In genomic region chr16:90046122-90046970, GRCh38 we compare ENCODE assay signal across 9 cellular contexts. TPM values are rescaled to one million over a fixed set of nuclear protein-coding genes. Genes with fewer than 3 reads are reported as not detected.
DNase-seq lines count a peak whose midpoint lies in the region; ATAC-seq and TF ChIP-seq lines count a peak whose summit lies in the region.
"Had no signal": no experiment of that assay in that cellular context is flagged by ENCODE, and none has a peak within 500 bp of the region (broad histone marks: within the 10 kb centered on the region; RNA-seq: fewer than 3 reads in every experiment).

No MANE protein-coding gene starts in this region.

- no peak overlapping the region for H3K4me3 Mint-ChIP-seq in stimulated activated memory B cell treated with anti-CD40 and anti-IgM and Interleukin-4, amounts not matched to agents 10 μg/mL and 1 μg/mL and 100 μg/mL, for 72 hours

- H3K9me3 Mint-ChIP-seq in stimulated activated memory B cell treated with anti-CD40 and anti-IgM and Interleukin-4, amounts not matched to agents 10 μg/mL and 1 μg/mL and 100 μg/mL, for 72 hours = no peaks in the 10 kb centered on the region

- H3K4me1 ChIP-seq in esophagus (ENCODE audit: control insufficient read depth in 2 of 2, insufficient read depth in 2 of 2, low read length in 1 of 2) = peaks cover 2 to 36% of the 10 kb centered on the region in 2 donors
- peaks cover 10% of the 10 kb centered on the region for H3K4me1 ChIP-seq in parathyroid adenoma

- 44 to 46% methylated on average over 23 of the region's 23 CpGs for WGBS in esophagus, 2 donors

- H3K9me3 ChIP-seq in esophagus (ENCODE audit: control insufficient read depth in 2 of 2, insufficient read depth in 1 of 2, low read depth in 1 of 2, low read length in 1 of 2) (no peaks in the 10 kb centered on the region), parathyroid adenoma (ENCODE audit: control insufficient read depth, low read length) (no peaks in the 10 kb centered on the region)

- H3K36me3 ChIP-seq in esophagus (ENCODE audit: control insufficient read depth in 2 of 2, insufficient read depth in 2 of 2, low read length in 1 of 2) = peaks cover 0 to 13% of the 10 kb centered on the region in 2 donors
- H3K36me3 ChIP-seq in parathyroid adenoma (ENCODE audit: control insufficient read depth, insufficient read depth, low read length) = no peaks in the 10 kb centered on the region

- peak overlapping the region; percentile 62 for H3K4me2 ChIP-seq in parathyroid adenoma (ENCODE audit: low read length)

- H3K27me3 Mint-ChIP-seq in stimulated activated memory B cell treated with anti-CD40 and anti-IgM and Interleukin-4, amounts not matched to agents 10 μg/mL and 1 μg/mL and 100 μg/mL, for 72 hours = peaks cover 66% of the 10 kb centered on the region

- peak overlapping the region; percentile 83 for H2AFZ ChIP-seq in parathyroid adenoma

- H3K27ac ChIP-seq in esophagus (ENCODE audit: low read depth in 2 of 2, low read length in 1 of 2) (peak overlapping the region in 1 of 2 donors; percentile 19), parathyroid adenoma (no peak overlapping the region)

- no peaks in the 10 kb centered on the region for H3K79me2 ChIP-seq in parathyroid adenoma

- no peaks in the 10 kb centered on the region for H3K36me3 Mint-ChIP-seq in stimulated activated memory B cell treated with anti-CD40 and anti-IgM and Interleukin-4, amounts not matched to agents 10 μg/mL and 1 μg/mL and 100 μg/mL, for 72 hours

- H3K27me3 ChIP-seq in esophagus (ENCODE audit: control insufficient read depth in 1 of 2, insufficient read depth in 2 of 2, low read length in 2 of 2) (no peaks in the 10 kb centered on the region), parathyroid adenoma (ENCODE audit: control insufficient read depth, insufficient read depth, low read length) (no peaks in the 10 kb centered on the region)

- TF ChIP-seq CTCF in parathyroid adenoma (IDR thresholded peaks at IDR 0.05) = no peak

- no peak for ATAC-seq in GM21619 (IDR thresholded peaks at IDR 0.05; ENCODE audit: unreplicated experiment)
- ATAC-seq in GM19395 (IDR thresholded peaks at IDR 0.05; ENCODE audit: unreplicated experiment) = no peak
- no peak for ATAC-seq in stimulated activated memory B cell treated with anti-CD40 and anti-IgM and Interleukin-4, amounts not matched to agents 10 μg/mL and 1 μg/mL and 100 μg/mL, for 72 hours
- ATAC-seq in GM19324 (IDR thresholded peaks at IDR 0.05; ENCODE audit: low FRiP score, unreplicated experiment) = no peak

- H3K9ac ChIP-seq in parathyroid adenoma = no peak overlapping the region

- H3K4me3 ChIP-seq in esophagus (ENCODE audit: low read depth in 1 of 2, low read length in 2 of 2) = peak overlapping the region; percentile 28 to 45
- no peak overlapping the region for H3K4me3 ChIP-seq in parathyroid adenoma (ENCODE audit: low read depth, low read length)

- H3K4me1 Mint-ChIP-seq in stimulated activated memory B cell treated with anti-CD40 and anti-IgM and Interleukin-4, amounts not matched to agents 10 μg/mL and 1 μg/mL and 100 μg/mL, for 72 hours = peaks cover 9% of the 10 kb centered on the region

- no peak overlapping the region for H3K27ac Mint-ChIP-seq in stimulated activated memory B cell treated with anti-CD40 and anti-IgM and Interleukin-4, amounts not matched to agents 10 μg/mL and 1 μg/mL and 100 μg/mL, for 72 hours

- DNase-seq in DMS79 treated with DMSO at 0.1 percent for 48 hours (lab: John Stamatoyannopoulos, UW) = peak; percentile 16
- DNase-seq in NCI-H2171 treated with DMSO at 0.1 percent for 48 hours (lab: John Stamatoyannopoulos, UW) = peak; percentile 67
- DNase-seq: NK-92 treated with Interleukin-12 subunit alpha and Interleukin-12 subunit beta, amount 100 ng/mL, for 24 hours had no signal

RNA-seq across cellular contexts. Expression of gene DBNDD1, which starts 27.1 kb away (rescaled TPM):
- polyA plus RNA-seq in esophagus = 10 to 100 TPM; 17.9 TPM

RNA-seq across cellular contexts. Expression of gene PRDM7, which starts 30.8 kb away (rescaled TPM):
- polyA plus RNA-seq in esophagus = not detected
